In genomic region chr2:77831068-77831467, GRCh38 we compare ENCODE assay signal across 16 cellular contexts.
"Had no signal": no experiment of that assay in that cellular context is flagged by ENCODE, and none has a peak within 500 bp of the region (broad histone marks: within the 10 kb centered on the region; RNA-seq: fewer than 3 reads in every experiment).

No MANE protein-coding gene starts in this region.

- H3K79me2 ChIP-seq: parathyroid adenoma had no signal

- H3K36me3 ChIP-seq: prostate gland, sigmoid colon, upper lobe of right lung had no signal

- H3K27ac ChIP-seq: coronary artery, parathyroid adenoma, prostate gland, sigmoid colon, skin epidermis, upper lobe of right lung had no signal

- H3K27me3 ChIP-seq: sigmoid colon, upper lobe of right lung had no signal

- H3K4me1 Mint-ChIP-seq: naive thymus-derived CD4-positive, alpha-beta T cell; nephron progenitor cell had no signal

- H3K27ac Mint-ChIP-seq: naive thymus-derived CD4-positive, alpha-beta T cell; nephron progenitor cell had no signal

- H3K4me3 Mint-ChIP-seq: naive thymus-derived CD4-positive, alpha-beta T cell; nephron progenitor cell had no signal

- H3K27me3 Mint-ChIP-seq: naive thymus-derived CD4-positive, alpha-beta T cell had no signal

- ATAC-seq: left colon; naive thymus-derived CD4-positive, alpha-beta T cell; upper lobe of right lung had no signal

- DNase-seq: effector CD4-positive, alpha-beta T cell; foreskin melanocyte; head of caudate nucleus; hippocampal formation; left colon; naive thymus-derived CD4-positive, alpha-beta T cell; nephron progenitor cell; retina; sigmoid colon; stimulated activated CD4-positive, alpha-beta T cell treated with anti-CD3 and anti-CD28 coated beads, Interleukin-12 subunit alpha, Interleukin-12 subunit beta, amount 100 ng/mL, for 4 hours; stimulated activated naive CD4-positive, alpha-beta T cell; upper lobe of right lung had no signal

- H2AFZ ChIP-seq: parathyroid adenoma had no signal

- H3K9me3 ChIP-seq: prostate gland, upper lobe of right lung had no signal

- H3K4me1 ChIP-seq: parathyroid adenoma, prostate gland, sigmoid colon, upper lobe of right lung had no signal

- H3K4me3 ChIP-seq: coronary artery, prostate gland, sigmoid colon, skin epidermis, upper lobe of right lung had no signal
